1 cellular context compared by ENCODE assay signal in the genomic region with DNA sequence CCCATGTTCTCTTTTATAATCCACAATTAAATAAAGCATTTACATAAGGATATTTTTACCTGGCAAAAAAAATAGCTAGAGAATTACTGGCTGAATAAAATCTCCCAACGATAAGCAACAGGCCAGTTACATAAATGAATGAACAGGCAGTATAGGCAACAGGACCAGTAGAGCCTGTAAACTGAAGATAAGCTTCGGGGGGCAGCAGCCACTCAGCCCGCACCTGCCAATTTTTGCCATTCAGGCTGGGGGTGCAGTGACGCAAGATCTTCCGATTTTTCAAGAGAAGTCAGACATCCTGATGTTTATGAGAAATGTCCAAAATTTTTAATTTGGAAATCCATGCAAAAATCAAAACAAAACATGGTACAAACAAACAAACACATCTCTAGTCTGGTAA.
A peak's percentile ranks its signal among the peaks of the same experiment; 100 is the strongest.
TF ChIP-seq lines count a peak whose summit lies in the region.

No MANE protein-coding gene starts in this region.

TF ChIP-seq in K562, 482 proteins besides CTCF, POLR2A, EP300 and RAD21 (continued from another document and continues in another):
- TF ChIP-seq, protein P1, sequence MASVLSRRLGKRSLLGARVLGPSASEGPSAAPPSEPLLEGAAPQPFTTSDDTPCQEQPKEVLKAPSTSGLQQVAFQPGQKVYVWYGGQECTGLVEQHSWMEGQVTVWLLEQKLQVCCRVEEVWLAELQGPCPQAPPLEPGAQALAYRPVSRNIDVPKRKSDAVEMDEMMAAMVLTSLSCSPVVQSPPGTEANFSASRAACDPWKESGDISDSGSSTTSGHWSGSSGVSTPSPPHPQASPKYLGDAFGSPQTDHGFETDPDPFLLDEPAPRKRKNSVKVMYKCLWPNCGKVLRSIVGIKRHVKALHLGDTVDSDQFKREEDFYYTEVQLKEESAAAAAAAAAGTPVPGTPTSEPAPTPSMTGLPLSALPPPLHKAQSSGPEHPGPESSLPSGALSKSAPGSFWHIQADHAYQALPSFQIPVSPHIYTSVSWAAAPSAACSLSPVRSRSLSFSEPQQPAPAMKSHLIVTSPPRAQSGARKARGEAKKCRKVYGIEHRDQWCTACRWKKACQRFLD (CRISPR knock-in tag; IDR thresholded peaks at IDR 0.05) = no peak
- TF ChIP-seq MEIS2 (IDR thresholded peaks at IDR 0.05; ENCODE audit: partially characterized antibody) (peak; percentile 28), MYNN (IDR thresholded peaks at IDR 0.05) (0 out of 2 replicates have a peak, but pooled peaks have one; percentile 25), MYNN (CRISPR knock-in tag; IDR thresholded peaks at IDR 0.05) (no peak), CHD4 (IDR thresholded peaks at IDR 0.05; ENCODE audit: insufficient read depth, insufficient replicate concordance, low read depth, low read length, poor library complexity, severe bottlenecking) (no peak), E2F3 (CRISPR knock-in tag; IDR thresholded peaks at IDR 0.05) (no peak), RBBP5 (IDR thresholded peaks at IDR 0.05; ENCODE audit: borderline replicate concordance, insufficient read depth, low read length, poor library complexity, severe bottlenecking) (no peak), ZSCAN29 (IDR thresholded peaks at IDR 0.05) (no peak), SAP30 (IDR thresholded peaks at IDR 0.05; ENCODE audit: borderline replicate concordance, insufficient read depth, low read depth, low read length, poor library complexity, severe bottlenecking) (no peak), MTF1 (CRISPR knock-in tag; IDR thresholded peaks at IDR 0.05; ENCODE audit: borderline replicate concordance) (no peak), BRD4 (IDR thresholded peaks at IDR 0.05) (no peak), ZNF133 (CRISPR knock-in tag; IDR thresholded peaks at IDR 0.05) (no peak), GATAD2B (IDR thresholded peaks at IDR 0.05; ENCODE audit: borderline replicate concordance) (no peak), COPS2 (conservative IDR thresholded peaks at IDR 0.05) (no peak), XRCC4 (IDR thresholded peaks at IDR 0.05; ENCODE audit: extremely low read depth, insufficient read depth, insufficient read length) (no peak), ZBTB8A (IDR thresholded peaks at IDR 0.05; ENCODE audit: partially characterized antibody) (no peak), MEF2D (tag; conservative IDR thresholded peaks at IDR 0.05; ENCODE audit: low read depth) (no peak), ZNF830 (CRISPR knock-in tag; IDR thresholded peaks at IDR 0.05) (no peak), NFXL1 (CRISPR knock-in tag; IDR thresholded peaks at IDR 0.05) (no peak), ZBTB1 (CRISPR knock-in tag; IDR thresholded peaks at IDR 0.05; ENCODE audit: borderline replicate concordance, low read depth) (no peak), ZNF644 (tag; IDR thresholded peaks at IDR 0.05; ENCODE audit: low read depth) (no peak), MYBL2 (IDR thresholded peaks at IDR 0.05; ENCODE audit: low read depth) (no peak), MYBL2 (CRISPR knock-in tag; IDR thresholded peaks at IDR 0.05; ENCODE audit: borderline replicate concordance) (no peak), SAFB2 (IDR thresholded peaks at IDR 0.05; ENCODE audit: borderline replicate concordance, low read depth, low read length, severe bottlenecking) (no peak), ZNF316 (IDR thresholded peaks at IDR 0.05) (0 out of 2 replicates have a peak, but pooled peaks have one; percentile 22), CREB1 (IDR thresholded peaks at IDR 0.05) (peak; percentile 35; the same call in 1 of the 2 replicates), CREB1 (CRISPR knock-in tag; IDR thresholded peaks at IDR 0.05) (no peak), GTF2E2 (tag; IDR thresholded peaks at IDR 0.05) (no peak), TGIF2 (CRISPR knock-in tag; IDR thresholded peaks at IDR 0.05) (no peak), NCOA6 (IDR thresholded peaks at IDR 0.05) (no peak), SMARCE1 (IDR thresholded peaks at IDR 0.05) (peak; percentile 61; the same call in 1 of the 2 replicates), ASH1L (IDR thresholded peaks at IDR 0.05; ENCODE audit: borderline replicate concordance, low read depth, partially characterized antibody) (no peak), ZNF696 (CRISPR knock-in tag; conservative IDR thresholded peaks at IDR 0.05) (no peak), DPF2 (IDR thresholded peaks at IDR 0.05) (peak; percentile 85), RBFOX2 (IDR thresholded peaks at IDR 0.05; ENCODE audit: low read depth, low read length) (no peak), RUNX1 (IDR thresholded peaks at IDR 0.05; ENCODE audit: low read depth) (no peak), POLR3A (IDR thresholded peaks at IDR 0.05; ENCODE audit: borderline replicate concordance, extremely low read depth, insufficient read depth, insufficient read length) (no peak), CBX2 (IDR thresholded peaks at IDR 0.05; ENCODE audit: insufficient read depth, low read length, poor library complexity, severe bottlenecking) (no peak)
- TF ChIP-seq, protein P2, sequence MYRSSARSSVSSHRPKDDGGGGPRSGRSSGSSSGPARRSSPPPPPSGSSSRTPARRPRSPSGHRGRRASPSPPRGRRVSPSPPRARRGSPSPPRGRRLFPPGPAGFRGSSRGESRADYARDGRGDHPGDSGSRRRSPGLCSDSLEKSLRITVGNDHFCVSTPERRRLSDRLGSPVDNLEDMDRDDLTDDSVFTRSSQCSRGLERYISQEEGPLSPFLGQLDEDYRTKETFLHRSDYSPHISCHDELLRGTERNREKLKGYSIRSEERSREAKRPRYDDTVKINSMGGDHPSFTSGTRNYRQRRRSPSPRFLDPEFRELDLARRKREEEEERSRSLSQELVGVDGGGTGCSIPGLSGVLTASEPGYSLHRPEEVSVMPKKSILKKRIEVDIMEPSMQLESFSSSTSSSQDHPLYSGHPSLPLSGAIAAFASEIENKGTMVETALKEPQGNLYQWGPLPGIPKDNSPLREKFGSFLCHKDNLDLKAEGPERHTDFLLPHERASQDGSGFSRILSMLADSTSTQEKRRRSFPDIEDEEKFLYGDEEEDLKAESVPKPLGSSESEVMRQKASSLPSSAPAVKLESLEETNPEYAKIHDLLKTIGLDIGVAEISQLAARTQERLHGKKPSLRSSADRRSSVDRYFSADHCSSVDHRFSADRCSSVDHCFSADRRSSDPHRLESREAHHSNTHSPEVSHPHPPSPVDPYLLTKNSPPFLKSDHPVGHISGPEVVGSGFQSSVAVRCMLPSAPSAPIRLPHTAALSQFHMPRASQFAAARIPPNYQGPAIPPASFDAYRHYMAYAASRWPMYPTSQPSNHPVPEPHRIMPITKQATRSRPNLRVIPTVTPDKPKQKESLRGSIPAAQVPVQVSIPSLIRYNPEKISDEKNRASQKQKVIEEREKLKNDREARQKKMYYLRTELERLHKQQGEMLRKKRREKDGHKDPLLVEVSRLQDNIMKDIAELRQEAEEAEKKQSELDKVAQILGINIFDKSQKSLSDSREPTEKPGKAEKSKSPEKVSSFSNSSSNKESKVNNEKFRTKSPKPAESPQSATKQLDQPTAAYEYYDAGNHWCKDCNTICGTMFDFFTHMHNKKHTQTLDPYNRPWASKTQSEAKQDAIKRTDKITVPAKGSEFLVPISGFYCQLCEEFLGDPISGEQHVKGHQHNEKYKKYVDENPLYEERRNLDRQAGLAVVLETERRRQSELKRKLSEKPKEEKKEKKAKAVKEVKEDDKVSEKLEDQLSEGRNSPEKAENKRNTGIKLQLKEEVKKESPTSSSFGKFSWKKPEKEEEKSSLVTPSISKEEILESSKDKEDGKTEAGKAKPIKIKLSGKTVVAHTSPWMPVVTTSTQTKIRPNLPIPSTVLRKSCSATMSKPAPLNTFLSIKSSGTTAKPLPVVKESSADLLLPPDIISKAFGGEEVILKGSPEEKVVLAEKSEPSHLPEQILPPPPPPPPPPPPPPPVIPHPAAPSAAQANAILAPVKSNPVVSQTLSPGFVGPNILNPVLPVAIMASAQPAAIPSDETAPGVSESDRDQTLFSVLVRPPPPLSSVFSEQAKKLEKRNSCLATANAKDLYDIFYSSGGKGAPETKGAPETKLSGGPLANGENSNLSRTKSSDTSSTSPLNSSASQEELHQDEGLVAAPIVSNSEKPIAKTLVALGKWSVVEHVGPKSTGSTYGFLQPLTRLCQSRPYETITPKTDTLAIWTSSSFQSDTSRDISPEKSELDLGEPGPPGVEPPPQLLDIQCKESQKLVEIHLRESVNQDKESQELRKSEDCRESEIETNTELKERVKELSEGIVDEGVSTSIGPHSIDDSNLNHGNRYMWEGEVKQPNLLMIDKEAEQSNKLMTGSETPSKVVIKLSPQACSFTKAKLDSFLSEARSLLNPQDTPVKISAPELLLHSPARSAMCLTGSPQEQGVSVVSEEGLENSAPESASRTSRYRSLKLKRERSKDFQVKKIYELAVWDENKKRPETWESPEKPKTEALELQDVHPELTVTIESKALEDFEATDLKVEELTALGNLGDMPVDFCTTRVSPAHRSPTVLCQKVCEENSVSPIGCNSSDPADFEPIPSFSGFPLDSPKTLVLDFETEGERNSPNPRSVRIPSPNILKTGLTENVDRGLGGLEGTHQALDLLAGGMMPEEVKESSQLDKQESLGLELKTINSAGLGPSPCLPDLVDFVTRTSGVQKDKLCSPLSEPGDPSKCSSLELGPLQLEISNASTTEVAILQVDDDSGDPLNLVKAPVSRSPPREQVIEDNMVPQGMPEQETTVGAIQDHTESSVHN (IDR thresholded peaks at IDR 0.05; ENCODE audit: borderline replicate concordance in 1 of 2, low read depth in 1 of 2) = no peak
- TF ChIP-seq, protein P3, sequence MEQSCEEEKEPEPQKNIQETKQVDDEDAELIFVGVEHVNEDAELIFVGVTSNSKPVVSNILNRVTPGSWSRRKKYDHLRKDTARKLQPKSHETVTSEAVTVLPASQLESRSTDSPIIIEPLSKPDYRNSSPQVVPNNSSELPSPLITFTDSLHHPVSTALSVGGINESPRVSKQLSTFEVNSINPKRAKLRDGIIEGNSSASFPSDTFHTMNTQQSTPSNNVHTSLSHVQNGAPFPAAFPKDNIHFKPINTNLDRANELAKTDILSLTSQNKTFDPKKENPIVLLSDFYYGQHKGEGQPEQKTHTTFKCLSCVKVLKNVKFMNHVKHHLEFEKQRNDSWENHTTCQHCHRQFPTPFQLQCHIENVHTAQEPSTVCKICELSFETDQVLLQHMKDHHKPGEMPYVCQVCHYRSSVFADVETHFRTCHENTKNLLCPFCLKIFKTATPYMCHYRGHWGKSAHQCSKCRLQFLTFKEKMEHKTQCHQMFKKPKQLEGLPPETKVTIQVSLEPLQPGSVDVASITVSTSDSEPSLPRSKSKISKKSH (CRISPR knock-in tag; IDR thresholded peaks at IDR 0.05) = no peak
- TF ChIP-seq, protein P4, sequence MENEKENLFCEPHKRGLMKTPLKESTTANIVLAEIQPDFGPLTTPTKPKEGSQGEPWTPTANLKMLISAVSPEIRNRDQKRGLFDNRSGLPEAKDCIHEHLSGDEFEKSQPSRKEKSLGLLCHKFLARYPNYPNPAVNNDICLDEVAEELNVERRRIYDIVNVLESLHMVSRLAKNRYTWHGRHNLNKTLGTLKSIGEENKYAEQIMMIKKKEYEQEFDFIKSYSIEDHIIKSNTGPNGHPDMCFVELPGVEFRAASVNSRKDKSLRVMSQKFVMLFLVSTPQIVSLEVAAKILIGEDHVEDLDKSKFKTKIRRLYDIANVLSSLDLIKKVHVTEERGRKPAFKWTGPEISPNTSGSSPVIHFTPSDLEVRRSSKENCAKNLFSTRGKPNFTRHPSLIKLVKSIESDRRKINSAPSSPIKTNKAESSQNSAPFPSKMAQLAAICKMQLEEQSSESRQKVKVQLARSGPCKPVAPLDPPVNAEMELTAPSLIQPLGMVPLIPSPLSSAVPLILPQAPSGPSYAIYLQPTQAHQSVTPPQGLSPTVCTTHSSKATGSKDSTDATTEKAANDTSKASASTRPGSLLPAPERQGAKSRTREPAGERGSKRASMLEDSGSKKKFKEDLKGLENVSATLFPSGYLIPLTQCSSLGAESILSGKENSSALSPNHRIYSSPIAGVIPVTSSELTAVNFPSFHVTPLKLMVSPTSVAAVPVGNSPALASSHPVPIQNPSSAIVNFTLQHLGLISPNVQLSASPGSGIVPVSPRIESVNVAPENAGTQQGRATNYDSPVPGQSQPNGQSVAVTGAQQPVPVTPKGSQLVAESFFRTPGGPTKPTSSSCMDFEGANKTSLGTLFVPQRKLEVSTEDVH (IDR thresholded peaks at IDR 0.05; ENCODE audit: low read depth, partially characterized antibody) = no peak
- TF ChIP-seq, protein P5, sequence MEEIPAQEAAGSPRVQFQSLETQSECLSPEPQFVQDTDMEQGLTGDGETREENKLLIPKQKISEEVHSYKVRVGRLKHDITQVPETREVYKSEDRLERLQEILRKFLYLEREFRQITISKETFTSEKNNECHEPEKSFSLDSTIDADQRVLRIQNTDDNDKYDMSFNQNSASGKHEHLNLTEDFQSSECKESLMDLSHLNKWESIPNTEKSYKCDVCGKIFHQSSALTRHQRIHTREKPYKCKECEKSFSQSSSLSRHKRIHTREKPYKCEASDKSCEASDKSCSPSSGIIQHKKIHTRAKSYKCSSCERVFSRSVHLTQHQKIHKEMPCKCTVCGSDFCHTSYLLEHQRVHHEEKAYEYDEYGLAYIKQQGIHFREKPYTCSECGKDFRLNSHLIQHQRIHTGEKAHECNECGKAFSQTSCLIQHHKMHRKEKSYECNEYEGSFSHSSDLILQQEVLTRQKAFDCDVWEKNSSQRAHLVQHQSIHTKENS (CRISPR knock-in tag; IDR thresholded peaks at IDR 0.05) = no peak
- TF ChIP-seq, protein P6, sequence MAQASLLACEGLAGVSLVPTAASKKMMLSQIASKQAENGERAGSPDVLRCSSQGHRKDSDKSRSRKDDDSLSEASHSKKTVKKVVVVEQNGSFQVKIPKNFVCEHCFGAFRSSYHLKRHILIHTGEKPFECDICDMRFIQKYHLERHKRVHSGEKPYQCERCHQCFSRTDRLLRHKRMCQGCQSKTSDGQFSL (CRISPR knock-in tag; IDR thresholded peaks at IDR 0.05) = no peak
- TF ChIP-seq, protein P6 (tag; IDR thresholded peaks at IDR 0.05) = peak in 1 of 2 experiments; percentile 59; a peak in 1 of 4 replicates
- TF ChIP-seq, protein P7, sequence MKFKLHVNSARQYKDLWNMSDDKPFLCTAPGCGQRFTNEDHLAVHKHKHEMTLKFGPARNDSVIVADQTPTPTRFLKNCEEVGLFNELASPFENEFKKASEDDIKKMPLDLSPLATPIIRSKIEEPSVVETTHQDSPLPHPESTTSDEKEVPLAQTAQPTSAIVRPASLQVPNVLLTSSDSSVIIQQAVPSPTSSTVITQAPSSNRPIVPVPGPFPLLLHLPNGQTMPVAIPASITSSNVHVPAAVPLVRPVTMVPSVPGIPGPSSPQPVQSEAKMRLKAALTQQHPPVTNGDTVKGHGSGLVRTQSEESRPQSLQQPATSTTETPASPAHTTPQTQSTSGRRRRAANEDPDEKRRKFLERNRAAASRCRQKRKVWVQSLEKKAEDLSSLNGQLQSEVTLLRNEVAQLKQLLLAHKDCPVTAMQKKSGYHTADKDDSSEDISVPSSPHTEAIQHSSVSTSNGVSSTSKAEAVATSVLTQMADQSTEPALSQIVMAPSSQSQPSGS (CRISPR knock-in tag; IDR thresholded peaks at IDR 0.05) = no peak
- TF ChIP-seq, protein P8, sequence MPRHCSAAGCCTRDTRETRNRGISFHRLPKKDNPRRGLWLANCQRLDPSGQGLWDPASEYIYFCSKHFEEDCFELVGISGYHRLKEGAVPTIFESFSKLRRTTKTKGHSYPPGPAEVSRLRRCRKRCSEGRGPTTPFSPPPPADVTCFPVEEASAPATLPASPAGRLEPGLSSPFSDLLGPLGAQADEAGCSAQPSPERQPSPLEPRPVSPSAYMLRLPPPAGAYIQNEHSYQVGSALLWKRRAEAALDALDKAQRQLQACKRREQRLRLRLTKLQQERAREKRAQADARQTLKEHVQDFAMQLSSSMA (CRISPR knock-in tag; IDR thresholded peaks at IDR 0.05) = no peak
